In genomic region chr6:117920493-117920845, GRCh38 we compare ENCODE assay signal across 11 cellular contexts. TPM values are rescaled to one million over a fixed set of nuclear protein-coding genes. Genes with fewer than 3 reads are reported as not detected.
DNase-seq lines count a peak whose midpoint lies in the region; ATAC-seq and TF ChIP-seq lines count a peak whose summit lies in the region.
"Had no signal": no experiment of that assay in that cellular context is flagged by ENCODE, and none has a peak within 500 bp of the region (broad histone marks: within the 10 kb centered on the region; RNA-seq: fewer than 3 reads in every experiment).

No MANE protein-coding gene starts in this region.

- no peaks in the 10 kb centered on the region for H3K36me3 ChIP-seq in osteoblast (ENCODE audit: insufficient read depth, low read length)

- in situ Hi-C loops in ACHN (cut with HindIII; ENCODE audit: low pct_ligation_motif_present, low pct_unique_long_range_greater_than_20kb, low sequenced_read_pairs) = no loop called here

- DNase-seq in DMS79 (lab: John Stamatoyannopoulos, UW) = peak; percentile 60
- peak; percentile 10 for DNase-seq in HuH-7 (ENCODE audit: low spot score)
- no peak for DNase-seq in dorsolateral prefrontal cortex
- DNase-seq in osteoblast (ENCODE audit: insufficient read length, low spot score, missing footprints) = no peak
- DNase-seq in medulla oblongata (ENCODE audit: extremely low spot score) = no peak
- DNase-seq in ACHN = no peak
- no peak for DNase-seq in GOT3 (lab: John Stamatoyannopoulos, UW)
- DNase-seq: activated T-cell treated with anti-CD3 and anti-CD28 coated beads, Interleukin-2, amount 50 U/mL, for 1 hour; CD4-positive, alpha-beta T cell; stimulated activated CD8-positive, alpha-beta memory T cell treated with anti-CD3 and anti-CD28 coated beads, Interleukin-4, amount 100 ng/mL, for 48 hours had no signal

- H3K27ac ChIP-seq in dorsolateral prefrontal cortex (peak overlapping the region in 45 of 59 donors; percentile 36 to 87 (median 67)), osteoblast (ENCODE audit: low read depth, low read length) (no peak overlapping the region)

- ATAC-seq in GM21717 (IDR thresholded peaks at IDR 0.05; ENCODE audit: unreplicated experiment) = no peak

- TF ChIP-seq CTCF in dorsolateral prefrontal cortex (IDR thresholded peaks at IDR 0.05 in 54 of 56, conservative IDR thresholded peaks at IDR 0.05 in 2 of 56; ENCODE audit: low read depth in 1 of 56, partially characterized antibody in 56 of 56) (no peak), osteoblast (IDR thresholded peaks at IDR 0.05; ENCODE audit: extremely low read depth, low read depth, low read length) (no peak)

- peak overlapping the region; percentile 29 to 69 (median 55) for H3K4me3 ChIP-seq in dorsolateral prefrontal cortex
- H3K4me3 ChIP-seq in osteoblast (ENCODE audit: insufficient read depth, low read length) = no peak overlapping the region

- H3K27me3 ChIP-seq in dorsolateral prefrontal cortex = peaks cover 0 to 4% (median 0%) of the 10 kb centered on the region in 45 donors
- no peaks in the 10 kb centered on the region for H3K27me3 ChIP-seq in osteoblast (ENCODE audit: insufficient read depth, low read length)

- intact Hi-C loops in dorsolateral prefrontal cortex (cut with DNase I) = no loop called here

- H3K9me3 ChIP-seq in osteoblast (ENCODE audit: low read depth, low read length) = no peaks in the 10 kb centered on the region

- H4K20me1 ChIP-seq in osteoblast (ENCODE audit: insufficient read depth, low read length) = no peaks in the 10 kb centered on the region

- peak overlapping the region; percentile 43 for H3K4me2 ChIP-seq in osteoblast (ENCODE audit: insufficient read depth, low read length)

- H2AFZ ChIP-seq in osteoblast (ENCODE audit: low read length) = no peak overlapping the region

- no peaks in the 10 kb centered on the region for H3K4me1 ChIP-seq in osteoblast (ENCODE audit: insufficient read depth, low read length)

- no peaks in the 10 kb centered on the region for H3K79me2 ChIP-seq in osteoblast (ENCODE audit: insufficient read depth, low read length)

RNA-seq across cellular contexts. Expression of gene SLC35F1, which starts 13.4 kb away (rescaled TPM):
- 10 to 100 TPM; 28.7 to 78.7 (median 53.0) TPM for total RNA-seq in dorsolateral prefrontal cortex
- total RNA-seq in osteoblast = under 0.01 TPM in 1 of 2 replicates, not detected in the other
- total RNA-seq: CD4-positive, alpha-beta T cell had no signal

Comparison
In these comparisons a context has a peak if more than half of its experiments do, and no peak if none do; other contexts are left out.
1. DNase-seq: peak in DMS79 (single experiment) and HuH-7 (single experiment); none in dorsolateral prefrontal cortex (0 of 10), osteoblast (single experiment), medulla oblongata (single experiment), ACHN (single experiment) and GOT3 (single experiment).
2. RNA of gene SLC35F1, which starts 13.4 kb away (total RNA-seq): 28.7 to 78.7 TPM in dorsolateral prefrontal cortex; under 0.01 TPM in osteoblast; every median in the first group is over 10 times any median in the second.